1 cellular context compared by ENCODE assay signal in genomic region chr4:4409416-4410115, GRCh38.
TF ChIP-seq lines count a peak whose summit lies in the region.

No MANE protein-coding gene starts in this region.

TF ChIP-seq in GM23338, 12 proteins besides CTCF, POLR2A, EP300 and RAD21:
- TF ChIP-seq ZNF462 (CRISPR knock-in tag; IDR thresholded peaks at IDR 0.05) (no peak), NANOG (IDR thresholded peaks at IDR 0.05; ENCODE audit: borderline replicate concordance) (no peak), STAT1 (IDR thresholded peaks at IDR 0.05; ENCODE audit: unreplicated experiment) (no peak), ETS1 (IDR thresholded peaks at IDR 0.05) (no peak), ZNF114 (CRISPR knock-in tag; IDR thresholded peaks at IDR 0.05) (no peak), POLR2AphosphoS5 (IDR thresholded peaks at IDR 0.05; ENCODE audit: low read depth) (no peak), ZNF331 (CRISPR knock-in tag; IDR thresholded peaks at IDR 0.05; ENCODE audit: low read depth) (no peak)
